ENCODE assay signal across 1 cellular context in the genomic region with DNA sequence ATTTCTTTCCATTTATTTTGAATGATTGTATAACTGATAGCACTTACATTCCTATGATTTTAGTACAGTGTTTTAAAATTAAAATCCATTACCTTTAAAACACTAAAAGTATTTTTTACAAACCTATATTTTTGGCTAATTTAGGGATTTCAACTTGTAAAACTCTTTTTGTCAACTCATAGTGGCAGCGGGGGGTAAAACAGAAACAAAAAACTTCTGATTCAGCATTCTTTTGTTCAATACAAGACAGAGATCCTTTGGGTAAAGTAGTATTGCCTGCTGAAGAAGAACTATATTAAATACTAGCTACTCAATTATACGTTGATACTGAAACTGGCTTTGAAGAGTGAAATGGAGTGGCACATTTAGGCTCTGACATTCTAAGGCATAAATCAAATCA.
TF ChIP-seq lines count a peak whose summit lies in the region.

No MANE protein-coding gene starts in this region.

TF ChIP-seq in SK-N-SH treated with all-trans-retinoic acid at 6 μM for 48 hours, 23 proteins besides CTCF, POLR2A, EP300 and RAD21 (continued from another document):
- TF ChIP-seq, protein P1, sequence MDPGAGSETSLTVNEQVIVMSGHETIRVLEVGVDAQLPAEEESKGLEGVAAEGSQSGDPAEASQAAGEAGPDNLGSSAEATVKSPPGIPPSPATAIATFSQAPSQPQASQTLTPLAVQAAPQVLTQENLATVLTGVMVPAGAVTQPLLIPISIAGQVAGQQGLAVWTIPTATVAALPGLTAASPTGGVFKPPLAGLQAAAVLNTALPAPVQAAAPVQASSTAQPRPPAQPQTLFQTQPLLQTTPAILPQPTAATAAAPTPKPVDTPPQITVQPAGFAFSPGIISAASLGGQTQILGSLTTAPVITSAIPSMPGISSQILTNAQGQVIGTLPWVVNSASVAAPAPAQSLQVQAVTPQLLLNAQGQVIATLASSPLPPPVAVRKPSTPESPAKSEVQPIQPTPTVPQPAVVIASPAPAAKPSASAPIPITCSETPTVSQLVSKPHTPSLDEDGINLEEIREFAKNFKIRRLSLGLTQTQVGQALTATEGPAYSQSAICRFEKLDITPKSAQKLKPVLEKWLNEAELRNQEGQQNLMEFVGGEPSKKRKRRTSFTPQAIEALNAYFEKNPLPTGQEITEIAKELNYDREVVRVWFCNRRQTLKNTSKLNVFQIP (CRISPR knock-in tag; IDR thresholded peaks at IDR 0.05; ENCODE audit: borderline replicate concordance, low read depth): no peak
- TF ChIP-seq ZFP3 (CRISPR knock-in tag; IDR thresholded peaks at IDR 0.05) (no peak), RARB (CRISPR knock-in tag; IDR thresholded peaks at IDR 0.05) (no peak)
- TF ChIP-seq, protein P2, sequence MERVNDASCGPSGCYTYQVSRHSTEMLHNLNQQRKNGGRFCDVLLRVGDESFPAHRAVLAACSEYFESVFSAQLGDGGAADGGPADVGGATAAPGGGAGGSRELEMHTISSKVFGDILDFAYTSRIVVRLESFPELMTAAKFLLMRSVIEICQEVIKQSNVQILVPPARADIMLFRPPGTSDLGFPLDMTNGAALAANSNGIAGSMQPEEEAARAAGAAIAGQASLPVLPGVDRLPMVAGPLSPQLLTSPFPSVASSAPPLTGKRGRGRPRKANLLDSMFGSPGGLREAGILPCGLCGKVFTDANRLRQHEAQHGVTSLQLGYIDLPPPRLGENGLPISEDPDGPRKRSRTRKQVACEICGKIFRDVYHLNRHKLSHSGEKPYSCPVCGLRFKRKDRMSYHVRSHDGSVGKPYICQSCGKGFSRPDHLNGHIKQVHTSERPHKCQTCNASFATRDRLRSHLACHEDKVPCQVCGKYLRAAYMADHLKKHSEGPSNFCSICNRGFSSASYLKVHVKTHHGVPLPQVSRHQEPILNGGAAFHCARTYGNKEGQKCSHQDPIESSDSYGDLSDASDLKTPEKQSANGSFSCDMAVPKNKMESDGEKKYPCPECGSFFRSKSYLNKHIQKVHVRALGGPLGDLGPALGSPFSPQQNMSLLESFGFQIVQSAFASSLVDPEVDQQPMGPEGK (CRISPR knock-in tag; IDR thresholded peaks at IDR 0.05; ENCODE audit: borderline replicate concordance): no peak
